1 cellular context compared by ENCODE assay signal in the genomic region with DNA sequence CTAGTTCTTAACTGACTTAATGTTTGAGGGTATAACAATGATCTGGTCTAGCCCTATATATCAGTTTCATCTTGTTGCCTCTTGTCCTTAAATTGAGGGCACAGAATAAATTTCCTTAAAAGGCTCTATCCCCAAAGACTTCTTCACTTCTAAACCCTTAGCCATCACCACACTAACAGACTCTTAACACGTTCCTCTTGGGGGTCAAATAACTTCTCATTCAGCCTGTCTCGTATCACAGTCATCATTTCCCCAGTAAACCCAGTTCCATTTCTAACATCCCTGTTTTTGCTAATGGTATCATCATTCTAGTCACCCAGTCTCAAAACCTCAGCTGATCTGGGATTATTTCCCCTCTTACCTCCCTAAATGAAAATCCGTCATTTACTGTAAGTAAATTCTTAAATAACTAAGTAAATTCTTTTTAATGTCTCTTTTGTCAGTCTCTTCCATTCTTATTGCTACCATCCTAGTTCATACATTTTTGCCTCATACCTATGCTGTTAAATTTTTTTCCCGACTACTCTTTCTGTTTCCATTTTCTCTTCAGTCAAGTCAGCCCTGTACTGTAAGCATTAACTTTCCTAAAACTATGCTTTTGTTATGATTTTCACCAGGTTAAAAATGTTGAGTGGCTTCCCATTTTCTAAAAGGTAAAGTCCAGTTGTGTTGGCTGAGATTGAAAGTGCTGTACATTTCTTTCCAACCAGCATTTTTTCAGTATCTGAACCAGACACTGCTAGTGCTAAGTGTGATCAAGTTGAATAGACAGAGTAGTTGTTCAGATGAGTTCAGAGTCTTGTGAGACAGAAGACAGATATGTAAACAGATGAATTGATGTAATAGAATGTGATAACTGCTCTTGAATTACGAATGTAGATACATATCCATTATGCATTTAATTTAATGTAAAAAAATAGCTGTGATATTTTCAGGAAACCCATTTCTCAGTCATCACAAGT.
TF ChIP-seq lines count a peak whose summit lies in the region.

No MANE protein-coding gene starts in this region.

TF ChIP-seq in SK-N-SH, 30 proteins besides CTCF, POLR2A, EP300 and RAD21:
- TF ChIP-seq, protein P1, sequence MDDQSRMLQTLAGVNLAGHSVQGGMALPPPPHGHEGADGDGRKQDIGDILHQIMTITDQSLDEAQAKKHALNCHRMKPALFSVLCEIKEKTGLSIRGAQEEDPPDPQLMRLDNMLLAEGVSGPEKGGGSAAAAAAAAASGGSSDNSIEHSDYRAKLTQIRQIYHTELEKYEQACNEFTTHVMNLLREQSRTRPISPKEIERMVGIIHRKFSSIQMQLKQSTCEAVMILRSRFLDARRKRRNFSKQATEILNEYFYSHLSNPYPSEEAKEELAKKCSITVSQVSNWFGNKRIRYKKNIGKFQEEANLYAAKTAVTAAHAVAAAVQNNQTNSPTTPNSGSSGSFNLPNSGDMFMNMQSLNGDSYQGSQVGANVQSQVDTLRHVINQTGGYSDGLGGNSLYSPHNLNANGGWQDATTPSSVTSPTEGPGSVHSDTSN (IDR thresholded peaks at IDR 0.05), result no peak
- TF ChIP-seq SIN3A (IDR thresholded peaks at IDR 0.05; ENCODE audit: borderline replicate concordance, low read depth, low read length), result no peak
- TF ChIP-seq POLR2AphosphoS5 (IDR thresholded peaks at IDR 0.05; ENCODE audit: low read depth, low read length), result no peak
- TF ChIP-seq GABPA (IDR thresholded peaks at IDR 0.05; ENCODE audit: low read depth), result no peak
- TF ChIP-seq RCOR1 (IDR thresholded peaks at IDR 0.05; ENCODE audit: low read length), result no peak
- TF ChIP-seq, protein P2, sequence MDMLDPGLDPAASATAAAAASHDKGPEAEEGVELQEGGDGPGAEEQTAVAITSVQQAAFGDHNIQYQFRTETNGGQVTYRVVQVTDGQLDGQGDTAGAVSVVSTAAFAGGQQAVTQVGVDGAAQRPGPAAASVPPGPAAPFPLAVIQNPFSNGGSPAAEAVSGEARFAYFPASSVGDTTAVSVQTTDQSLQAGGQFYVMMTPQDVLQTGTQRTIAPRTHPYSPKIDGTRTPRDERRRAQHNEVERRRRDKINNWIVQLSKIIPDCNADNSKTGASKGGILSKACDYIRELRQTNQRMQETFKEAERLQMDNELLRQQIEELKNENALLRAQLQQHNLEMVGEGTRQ (IDR thresholded peaks at IDR 0.05; ENCODE audit: borderline replicate concordance, low read depth, low read length), result no peak
- TF ChIP-seq FOSL2 (IDR thresholded peaks at IDR 0.05; ENCODE audit: borderline replicate concordance, low read depth), result no peak
- no peak for TF ChIP-seq SMC3 (IDR thresholded peaks at IDR 0.05; ENCODE audit: low read depth, low read length)
- no peak for TF ChIP-seq TAF1 (IDR thresholded peaks at IDR 0.05; ENCODE audit: borderline replicate concordance, low read depth, low read length)
- TF ChIP-seq, protein P3, sequence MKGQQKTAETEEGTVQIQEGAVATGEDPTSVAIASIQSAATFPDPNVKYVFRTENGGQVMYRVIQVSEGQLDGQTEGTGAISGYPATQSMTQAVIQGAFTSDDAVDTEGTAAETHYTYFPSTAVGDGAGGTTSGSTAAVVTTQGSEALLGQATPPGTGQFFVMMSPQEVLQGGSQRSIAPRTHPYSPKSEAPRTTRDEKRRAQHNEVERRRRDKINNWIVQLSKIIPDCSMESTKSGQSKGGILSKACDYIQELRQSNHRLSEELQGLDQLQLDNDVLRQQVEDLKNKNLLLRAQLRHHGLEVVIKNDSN (IDR thresholded peaks at IDR 0.05; ENCODE audit: borderline replicate concordance, low read depth), result no peak
- TF ChIP-seq, protein P4, sequence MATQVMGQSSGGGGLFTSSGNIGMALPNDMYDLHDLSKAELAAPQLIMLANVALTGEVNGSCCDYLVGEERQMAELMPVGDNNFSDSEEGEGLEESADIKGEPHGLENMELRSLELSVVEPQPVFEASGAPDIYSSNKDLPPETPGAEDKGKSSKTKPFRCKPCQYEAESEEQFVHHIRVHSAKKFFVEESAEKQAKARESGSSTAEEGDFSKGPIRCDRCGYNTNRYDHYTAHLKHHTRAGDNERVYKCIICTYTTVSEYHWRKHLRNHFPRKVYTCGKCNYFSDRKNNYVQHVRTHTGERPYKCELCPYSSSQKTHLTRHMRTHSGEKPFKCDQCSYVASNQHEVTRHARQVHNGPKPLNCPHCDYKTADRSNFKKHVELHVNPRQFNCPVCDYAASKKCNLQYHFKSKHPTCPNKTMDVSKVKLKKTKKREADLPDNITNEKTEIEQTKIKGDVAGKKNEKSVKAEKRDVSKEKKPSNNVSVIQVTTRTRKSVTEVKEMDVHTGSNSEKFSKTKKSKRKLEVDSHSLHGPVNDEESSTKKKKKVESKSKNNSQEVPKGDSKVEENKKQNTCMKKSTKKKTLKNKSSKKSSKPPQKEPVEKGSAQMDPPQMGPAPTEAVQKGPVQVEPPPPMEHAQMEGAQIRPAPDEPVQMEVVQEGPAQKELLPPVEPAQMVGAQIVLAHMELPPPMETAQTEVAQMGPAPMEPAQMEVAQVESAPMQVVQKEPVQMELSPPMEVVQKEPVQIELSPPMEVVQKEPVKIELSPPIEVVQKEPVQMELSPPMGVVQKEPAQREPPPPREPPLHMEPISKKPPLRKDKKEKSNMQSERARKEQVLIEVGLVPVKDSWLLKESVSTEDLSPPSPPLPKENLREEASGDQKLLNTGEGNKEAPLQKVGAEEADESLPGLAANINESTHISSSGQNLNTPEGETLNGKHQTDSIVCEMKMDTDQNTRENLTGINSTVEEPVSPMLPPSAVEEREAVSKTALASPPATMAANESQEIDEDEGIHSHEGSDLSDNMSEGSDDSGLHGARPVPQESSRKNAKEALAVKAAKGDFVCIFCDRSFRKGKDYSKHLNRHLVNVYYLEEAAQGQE (IDR thresholded peaks at IDR 0.05; ENCODE audit: low read depth, low read length), result no peak
- TF ChIP-seq NRF1 (IDR thresholded peaks at IDR 0.05; ENCODE audit: low read depth, low read length), result no peak
- no peak for TF ChIP-seq MXI1 (IDR thresholded peaks at IDR 0.05; ENCODE audit: low read depth, low read length)
- no peak for TF ChIP-seq TEAD4 (IDR thresholded peaks at IDR 0.05; ENCODE audit: borderline replicate concordance, insufficient read depth)
- TF ChIP-seq GATA2 (CRISPR knock-in tag; IDR thresholded peaks at IDR 0.05), result no peak
- TF ChIP-seq CHD2 (IDR thresholded peaks at IDR 0.05; ENCODE audit: low read length, partially characterized antibody), result no peak
- no peak for TF ChIP-seq MEF2A (IDR thresholded peaks at IDR 0.05; ENCODE audit: borderline replicate concordance, low read depth)
- no peak for TF ChIP-seq ELF1 (IDR thresholded peaks at IDR 0.05)
- no peak for TF ChIP-seq NFIC (IDR thresholded peaks at IDR 0.05; ENCODE audit: borderline replicate concordance)
